2 cellular contexts compared by ENCODE assay signal in the genomic region with DNA sequence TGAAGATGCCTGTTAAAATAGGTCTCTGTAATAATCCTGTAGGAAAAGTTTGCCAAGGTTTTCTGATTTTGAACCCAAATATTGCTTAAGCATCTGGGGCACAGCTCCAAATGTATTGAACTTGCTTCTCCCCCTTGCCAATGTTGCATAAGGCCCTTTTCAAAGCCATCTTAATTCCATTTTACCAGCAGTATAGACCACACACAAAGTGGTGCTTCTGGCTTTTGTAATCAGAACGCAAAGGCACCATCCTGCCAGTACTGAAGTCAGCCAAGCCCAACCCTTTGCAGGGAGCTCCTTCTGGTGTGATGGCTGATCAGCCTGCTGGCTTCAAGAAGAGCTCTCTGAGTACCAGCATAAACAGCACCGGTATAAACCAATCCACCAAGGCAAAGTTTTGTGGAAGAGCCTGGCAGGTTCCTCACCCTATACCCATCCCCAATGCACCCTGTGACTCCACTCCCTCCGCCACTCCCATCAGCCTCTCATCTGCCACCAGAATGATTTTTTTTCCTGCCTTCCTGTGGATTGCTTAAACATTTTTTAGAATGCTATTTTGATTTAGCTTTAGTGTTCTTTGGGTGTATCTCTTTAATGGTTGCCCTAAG.
TF ChIP-seq lines count a peak whose summit lies in the region.

No MANE protein-coding gene starts in this region.

TF ChIP-seq in SK-N-SH treated with all-trans-retinoic acid at 6 μM for 48 hours, 23 proteins besides CTCF, POLR2A, EP300 and RAD21 (continued from another document):
- TF ChIP-seq TCF4 (CRISPR knock-in tag; IDR thresholded peaks at IDR 0.05; ENCODE audit: borderline replicate concordance), result no peak
- TF ChIP-seq ESRRG (CRISPR knock-in tag; IDR thresholded peaks at IDR 0.05), result no peak

TF ChIP-seq in SK-N-SH, 30 proteins besides CTCF, POLR2A, EP300 and RAD21 (continued from another document):
- TF ChIP-seq, protein P1, sequence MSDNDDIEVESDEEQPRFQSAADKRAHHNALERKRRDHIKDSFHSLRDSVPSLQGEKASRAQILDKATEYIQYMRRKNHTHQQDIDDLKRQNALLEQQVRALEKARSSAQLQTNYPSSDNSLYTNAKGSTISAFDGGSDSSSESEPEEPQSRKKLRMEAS (IDR thresholded peaks at IDR 0.05; ENCODE audit: low read depth), result no peak
- TF ChIP-seq MEF2A (IDR thresholded peaks at IDR 0.05; ENCODE audit: borderline replicate concordance, low read depth) (no peak), TAF1 (IDR thresholded peaks at IDR 0.05; ENCODE audit: borderline replicate concordance, low read depth, low read length) (no peak), NRF1 (IDR thresholded peaks at IDR 0.05; ENCODE audit: low read depth, low read length) (no peak), SIN3A (IDR thresholded peaks at IDR 0.05; ENCODE audit: borderline replicate concordance, low read depth, low read length) (no peak)
- TF ChIP-seq, protein P2, sequence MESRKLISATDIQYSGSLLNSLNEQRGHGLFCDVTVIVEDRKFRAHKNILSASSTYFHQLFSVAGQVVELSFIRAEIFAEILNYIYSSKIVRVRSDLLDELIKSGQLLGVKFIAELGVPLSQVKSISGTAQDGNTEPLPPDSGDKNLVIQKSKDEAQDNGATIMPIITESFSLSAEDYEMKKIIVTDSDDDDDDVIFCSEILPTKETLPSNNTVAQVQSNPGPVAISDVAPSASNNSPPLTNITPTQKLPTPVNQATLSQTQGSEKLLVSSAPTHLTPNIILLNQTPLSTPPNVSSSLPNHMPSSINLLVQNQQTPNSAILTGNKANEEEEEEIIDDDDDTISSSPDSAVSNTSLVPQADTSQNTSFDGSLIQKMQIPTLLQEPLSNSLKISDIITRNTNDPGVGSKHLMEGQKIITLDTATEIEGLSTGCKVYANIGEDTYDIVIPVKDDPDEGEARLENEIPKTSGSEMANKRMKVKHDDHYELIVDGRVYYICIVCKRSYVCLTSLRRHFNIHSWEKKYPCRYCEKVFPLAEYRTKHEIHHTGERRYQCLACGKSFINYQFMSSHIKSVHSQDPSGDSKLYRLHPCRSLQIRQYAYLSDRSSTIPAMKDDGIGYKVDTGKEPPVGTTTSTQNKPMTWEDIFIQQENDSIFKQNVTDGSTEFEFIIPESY (IDR thresholded peaks at IDR 0.05; ENCODE audit: borderline replicate concordance, low read depth), result no peak
